1 cellular context compared by ENCODE assay signal in the genomic region with DNA sequence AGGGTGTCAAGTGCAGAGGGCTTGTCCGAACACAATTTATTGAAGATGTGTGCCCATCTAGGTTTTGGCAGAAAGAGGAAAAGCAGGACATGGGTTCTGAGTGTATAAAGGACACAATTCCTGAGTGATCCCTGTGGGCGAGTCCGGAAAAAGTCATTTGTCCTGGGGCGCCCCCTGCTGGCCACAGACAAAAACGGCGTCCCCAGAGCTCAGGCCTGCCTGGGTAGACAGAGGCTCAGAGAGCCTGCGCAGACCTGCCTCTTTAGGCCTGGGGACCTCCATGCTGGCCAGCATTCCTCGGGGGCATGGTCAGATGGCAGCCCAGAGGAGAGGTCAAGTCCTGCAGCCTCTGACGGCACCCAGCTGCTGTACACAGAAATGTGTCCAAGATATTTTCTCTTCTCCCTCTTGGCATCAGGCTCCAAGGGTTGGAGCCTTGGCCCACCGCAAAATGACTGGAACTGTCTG.
TF ChIP-seq lines count a peak whose summit lies in the region.

No MANE protein-coding gene starts in this region.

TF ChIP-seq in HepG2, 621 proteins besides CTCF, POLR2A, EP300 and RAD21 (continued from another document):
- TF ChIP-seq ZNF281 (CRISPR knock-in tag; IDR thresholded peaks at IDR 0.05; ENCODE audit: borderline replicate concordance): no peak
